Comparison of ENCODE assay signal across 18 cellular contexts in the genomic region with DNA sequence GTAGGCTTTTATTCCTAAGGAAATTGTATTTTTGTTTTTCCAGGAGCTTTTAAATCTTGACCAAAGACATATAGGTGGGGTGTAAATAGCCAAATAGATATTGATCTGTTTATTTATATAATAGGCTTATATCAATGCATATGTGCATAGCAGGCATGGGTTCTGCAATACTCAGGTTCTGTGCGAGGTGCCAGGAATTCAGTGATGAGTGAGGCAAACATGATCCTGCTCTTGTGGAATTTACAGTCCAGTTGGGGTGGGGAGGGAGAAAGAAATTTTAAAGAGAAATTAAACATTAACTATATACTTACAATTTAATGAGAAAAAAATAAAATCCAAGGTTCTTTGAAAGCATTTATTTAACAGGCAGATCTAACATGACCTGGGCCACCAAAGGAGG.
DNase-seq lines count a peak whose midpoint lies in the region; ATAC-seq and TF ChIP-seq lines count a peak whose summit lies in the region.
"Had no signal": no experiment of that assay in that cellular context is flagged by ENCODE, and none has a peak within 500 bp of the region (broad histone marks: within the 10 kb centered on the region; RNA-seq: fewer than 3 reads in every experiment).

No MANE protein-coding gene starts in this region.

- no peak for ATAC-seq in CD4-positive, CD25-positive, alpha-beta regulatory T cell (ENCODE audit: low read depth in 2 of 2)
- ATAC-seq in natural killer cell (no peak), GM21786 (IDR thresholded peaks at IDR 0.05; ENCODE audit: unreplicated experiment) (no peak)
- ATAC-seq: mucosa of descending colon had no signal

- peak overlapping the region; percentile 21 to 93 (median 74) for H3K27ac Mint-ChIP-seq in CD4-positive, CD25-positive, alpha-beta regulatory T cell
- H3K27ac Mint-ChIP-seq in Caco-2 (ENCODE audit: unreplicated experiment) (peak overlapping the region; percentile 99), natural killer cell (peak overlapping the region; percentile 86)
- peak overlapping the region; percentile 91 for H3K27ac Mint-ChIP-seq in activated naive CD8-positive, alpha-beta T cell
- H3K27ac Mint-ChIP-seq: H9 had no signal

- no peaks in the 10 kb centered on the region for H3K27me3 ChIP-seq in CD4-positive, CD25-positive, alpha-beta regulatory T cell (ENCODE audit: control insufficient read depth, insufficient read depth, low read length)
- no peaks in the 10 kb centered on the region for H3K27me3 ChIP-seq in Caco-2 (replicated peaks; ENCODE audit: control insufficient read depth, insufficient read depth, low read length)
- H3K27me3 ChIP-seq: BE2C, tibial nerve had no signal

- H3K27ac ChIP-seq in CD4-positive, CD25-positive, alpha-beta regulatory T cell (ENCODE audit: insufficient read depth, low read length, poor library complexity, severe bottlenecking), result peak overlapping the region; percentile 15
- H3K27ac ChIP-seq: tibial nerve had no signal

- POLR2A ChIA-PET in Caco-2 (lab: Charles Lee), result interaction anchor here (0.9 kb wide), 1 partner anchor 25 kb away, joined by 4 read pairs; no protein-coding TSS in a partner anchor

- CTCF ChIA-PET in Caco-2 (lab: Charles Lee), result no interaction called here

- intact Hi-C loops in Caco-2 (cut with micrococcal nuclease; ENCODE audit: unreplicated experiment) (loop anchor here (5.0 kb wide), 1 partner anchor 217 kb away; no protein-coding TSS in a partner anchor), natural killer cell (cut with micrococcal nuclease) (no loop called here)

- no peak overlapping the region for H3K4me3 ChIP-seq in CD4-positive, CD25-positive, alpha-beta regulatory T cell (ENCODE audit: low read depth, low read length)
- H3K4me3 ChIP-seq in Caco-2 (ENCODE audit: low read depth, low read length), result no peak overlapping the region
- H3K4me3 ChIP-seq: mucosa of descending colon, tibial nerve had no signal

- peaks cover 97% of the 10 kb centered on the region for H3K36me3 ChIP-seq in CD4-positive, CD25-positive, alpha-beta regulatory T cell (ENCODE audit: control insufficient read depth, insufficient read depth, low read length)
- H3K36me3 ChIP-seq in Caco-2 (ENCODE audit: control insufficient read depth, insufficient read depth, low read length), result no peaks in the 10 kb centered on the region
- H3K36me3 ChIP-seq: BE2C, tibial nerve had no signal

- H3K4me1 Mint-ChIP-seq in CD4-positive, CD25-positive, alpha-beta regulatory T cell, result peaks cover 19 to 43% (median 33%) of the 10 kb centered on the region in 4 donors
- H3K4me1 Mint-ChIP-seq in Caco-2 (ENCODE audit: low read depth, unreplicated experiment) (peaks cover 42% of the 10 kb centered on the region), natural killer cell (peaks cover 85 to 86% of the 10 kb centered on the region in 2 donors)
- peaks cover 89% of the 10 kb centered on the region for H3K4me1 Mint-ChIP-seq in activated naive CD8-positive, alpha-beta T cell (ENCODE audit: low read depth)

- H3K9me3 Mint-ChIP-seq in CD4-positive, CD25-positive, alpha-beta regulatory T cell, result no peaks in the 10 kb centered on the region
- H3K9me3 Mint-ChIP-seq in Caco-2 (ENCODE audit: unreplicated experiment) (no peaks in the 10 kb centered on the region), natural killer cell (no peaks in the 10 kb centered on the region)
- H3K9me3 Mint-ChIP-seq in activated naive CD8-positive, alpha-beta T cell (ENCODE audit: low read depth), result no peaks in the 10 kb centered on the region
- H3K9me3 Mint-ChIP-seq: H9 had no signal

- H3K36me3 Mint-ChIP-seq in CD4-positive, CD25-positive, alpha-beta regulatory T cell, result peaks cover 51% of the 10 kb centered on the region
- H3K36me3 Mint-ChIP-seq in Caco-2 (ENCODE audit: insufficient read depth, unreplicated experiment), result peaks cover 22% of the 10 kb centered on the region
- H3K36me3 Mint-ChIP-seq in activated naive CD8-positive, alpha-beta T cell, result peaks cover 38% of the 10 kb centered on the region
- H3K36me3 Mint-ChIP-seq in natural killer cell, result peaks cover 39% of the 10 kb centered on the region

- TF ChIP-seq CTCF in Caco-2 (IDR thresholded peaks at IDR 0.05; ENCODE audit: insufficient read depth in 1 of 2, low read depth in 1 of 2, low read length in 1 of 2, severe bottlenecking in 1 of 2, unreplicated experiment in 1 of 2) (no peak), natural killer cell (IDR thresholded peaks at IDR 0.05) (no peak)

- H3K4me3 Mint-ChIP-seq in CD4-positive, CD25-positive, alpha-beta regulatory T cell, result no peak overlapping the region
- no peak overlapping the region for H3K4me3 Mint-ChIP-seq in Caco-2 (ENCODE audit: unreplicated experiment)
- no peak overlapping the region for H3K4me3 Mint-ChIP-seq in activated naive CD8-positive, alpha-beta T cell
- peak overlapping the region; percentile 33 for H3K4me3 Mint-ChIP-seq in natural killer cell
- H3K4me3 Mint-ChIP-seq: H9 had no signal

- no peaks in the 10 kb centered on the region for H3K9me3 ChIP-seq in CD4-positive, CD25-positive, alpha-beta regulatory T cell (ENCODE audit: control insufficient read depth in 2 of 2, low read length in 2 of 2)
- H3K9me3 ChIP-seq in Caco-2, result no peaks in the 10 kb centered on the region
- H3K9me3 ChIP-seq: BE2C, mucosa of descending colon, tibial nerve had no signal

- H3K27me3 Mint-ChIP-seq in CD4-positive, CD25-positive, alpha-beta regulatory T cell, result peaks cover 4% of the 10 kb centered on the region
- H3K27me3 Mint-ChIP-seq in Caco-2 (ENCODE audit: insufficient read depth, unreplicated experiment), result no peaks in the 10 kb centered on the region
- H3K27me3 Mint-ChIP-seq in activated naive CD8-positive, alpha-beta T cell, result no peaks in the 10 kb centered on the region
- H3K27me3 Mint-ChIP-seq in natural killer cell (ENCODE audit: low read depth in 2 of 2), result no peaks in the 10 kb centered on the region

- DNase-seq in CD4-positive, CD25-positive, alpha-beta regulatory T cell, result no peak
- no peak for DNase-seq in Caco-2
- DNase-seq in natural killer cell, result no peak
- no peak for DNase-seq in stimulated activated CD8-positive, alpha-beta memory T cell treated with anti-CD3 and anti-CD28 coated beads, Interleukin-4, amount 100 ng/mL, for 48 hours
- no peak for DNase-seq in RPMI8226
- DNase-seq: anterior cingulate cortex; BE2C; cerebellar nuclear complex; effector CD8-positive, alpha-beta T cell; glutamatergic neuron; H9; mucosa of descending colon; NCI-H69; nucleus accumbens; SHP77 treated with DMSO at 0.1 percent for 48 hours had no signal

- peaks cover 6% of the 10 kb centered on the region for H3K4me1 ChIP-seq in CD4-positive, CD25-positive, alpha-beta regulatory T cell (ENCODE audit: control insufficient read depth, insufficient read depth, low read length, poor library complexity, severe bottlenecking)
- peaks cover 45% of the 10 kb centered on the region for H3K4me1 ChIP-seq in Caco-2

- no TSS peak for BruUV-seq in Caco-2 (replicated peaks; lab: Mats Ljungman, UMichigan)
